ENCODE assay signal across 7 cellular contexts in genomic region chr3:10945683-10946287, GRCh38. TPM values are rescaled to one million over a fixed set of nuclear protein-coding genes. Genes with fewer than 3 reads are reported as not detected.
DNase-seq lines count a peak whose midpoint lies in the region; ATAC-seq and TF ChIP-seq lines count a peak whose summit lies in the region.

No MANE protein-coding gene starts in this region.

- DNase-seq in GM10266 (ENCODE audit: extremely low spot score) (peak; percentile 62), T-helper 17 cell (peak; percentile 21 to 34 (median 21)), MCF 10A (ENCODE audit: unreplicated experiment) (peak; percentile 70), immature natural killer cell (peak; percentile 17 to 24 (median 18))
- peak; percentile 11 to 28 (median 20) for DNase-seq in stimulated activated CD4-positive, alpha-beta T cell treated with anti-CD3 and anti-CD28 coated beads, Interleukin-1b, Interleukin-23, amount 100 ng/mL, for 24 hours (ENCODE audit: low read depth in 4 of 4, low spot score in 1 of 4)

- no TSS peak for BruUV-seq in MCF 10A (replicated peaks; lab: Mats Ljungman, UMichigan)

- H3K27me3 Mint-ChIP-seq in T-helper 17 cell, result peaks cover 46% of the 10 kb centered on the region
- peaks cover 22% of the 10 kb centered on the region for H3K27me3 Mint-ChIP-seq in MCF 10A (ENCODE audit: insufficient read depth, unreplicated experiment)
- H3K27me3 Mint-ChIP-seq in immature natural killer cell (ENCODE audit: low read depth in 3 of 3), result peaks cover 0 to 6% (median 2%) of the 10 kb centered on the region in 3 donors

- H3K4me3 Mint-ChIP-seq in T-helper 17 cell, result no peak overlapping the region
- no peak overlapping the region for H3K4me3 Mint-ChIP-seq in MCF 10A (ENCODE audit: unreplicated experiment)
- H3K4me3 Mint-ChIP-seq in immature natural killer cell, result no peak overlapping the region

- H3K36me3 Mint-ChIP-seq in T-helper 17 cell (ENCODE audit: low read depth), result no peaks in the 10 kb centered on the region
- H3K36me3 Mint-ChIP-seq in MCF 10A (ENCODE audit: insufficient read depth, unreplicated experiment), result no peaks in the 10 kb centered on the region
- no peaks in the 10 kb centered on the region for H3K36me3 Mint-ChIP-seq in immature natural killer cell

- TF ChIP-seq CTCF in GM10266 (IDR thresholded peaks at IDR 0.05; ENCODE audit: control insufficient read depth, insufficient read depth, low read depth, missing control alignments) (peak; percentile 84), MCF 10A (IDR thresholded peaks at IDR 0.05; ENCODE audit: unreplicated experiment) (peak; percentile 83)

- H3K9me3 Mint-ChIP-seq in MCF 10A (ENCODE audit: unreplicated experiment) (no peaks in the 10 kb centered on the region), immature natural killer cell (no peaks in the 10 kb centered on the region)

- H3K27ac Mint-ChIP-seq in T-helper 17 cell, result no peak overlapping the region
- no peak overlapping the region for H3K27ac Mint-ChIP-seq in MCF 10A (ENCODE audit: low read depth, unreplicated experiment)
- H3K27ac Mint-ChIP-seq in immature natural killer cell, result no peak overlapping the region

- intact Hi-C loops in MCF 10A (cut with micrococcal nuclease), result loop anchor here (1.0 to 10.0 kb wide), 2 partner anchors 114 to 279 kb away; no protein-coding TSS in a partner anchor

- H3K4me1 Mint-ChIP-seq in T-helper 17 cell (peaks cover 6% of the 10 kb centered on the region), MCF 10A (ENCODE audit: insufficient read depth, unreplicated experiment) (no peaks in the 10 kb centered on the region), immature natural killer cell (no peaks in the 10 kb centered on the region)

- CTCF ChIA-PET in MCF 10A (lab: Yijun Ruan, JAX), result interaction anchor here (0.6 to 5.7 kb wide), 43 partner anchors 9 to 561 kb away, joined by 3 to 109 read pairs (median 4); no protein-coding TSS in a partner anchor

- POLR2A ChIA-PET in MCF 10A (lab: Yijun Ruan, JAX), result no interaction called here

- H3K9me3 ChIP-seq in T-helper 17 cell (ENCODE audit: control insufficient read depth, low read length, poor library complexity, severe bottlenecking), result no peaks in the 10 kb centered on the region

- ATAC-seq in HG02973 (IDR thresholded peaks at IDR 0.05; ENCODE audit: unreplicated experiment), result peak; percentile 50
- peak; percentile 62 for ATAC-seq in T-helper 17 cell
- no peak for ATAC-seq in HG02588 (IDR thresholded peaks at IDR 0.05; ENCODE audit: unreplicated experiment)

RNA-seq across cellular contexts. Expression of gene SLC6A1, which starts 46.8 kb away (rescaled TPM):
- total RNA-seq in T-helper 17 cell (not detected), MCF 10A (2022) (not detected in 2 replicates)
- polyA plus RNA-seq in immature natural killer cell, result not detected

Comparison
In these comparisons a context has a peak if more than half of its experiments do, and no peak if none do; other contexts are left out.
1. DNase-seq: peak in every context shown above with its lines; median percentile 70 in MCF 10A; 62 in GM10266; 21 in T-helper 17 cell; 20 in stimulated activated CD4-positive, alpha-beta T cell treated with anti-CD3 and anti-CD28 coated beads, Interleukin-1b, Interleukin-23, amount 100 ng/mL, for 24 hours; 18 in immature natural killer cell.